Comparison of ENCODE assay signal across 24 cellular contexts in genomic region chr2:160486341-160486740, GRCh38. TPM values are rescaled to one million over a fixed set of nuclear protein-coding genes. Genes with fewer than 3 reads are reported as not detected.
DNase-seq lines count a peak whose midpoint lies in the region; ATAC-seq and TF ChIP-seq lines count a peak whose summit lies in the region.
"Had no signal": no experiment of that assay in that cellular context is flagged by ENCODE, and none has a peak within 500 bp of the region (broad histone marks: within the 10 kb centered on the region; RNA-seq: fewer than 3 reads in every experiment).

No MANE protein-coding gene starts in this region.

- intact Hi-C loops in breast epithelium (cut with DNase I; ENCODE audit: low total_unique reads) = no loop called here
- intact Hi-C loops in mammary epithelial cell (cut with micrococcal nuclease) = no loop called here

- no peaks in the 10 kb centered on the region for H4K20me1 ChIP-seq in mammary epithelial cell (ENCODE audit: insufficient read depth, low read length)

- DNase-seq in breast epithelium (ENCODE audit: low spot score in 2 of 2) = no peak
- no peak for DNase-seq in mammary epithelial cell
- no peak for DNase-seq in T-helper 17 cell
- no peak for DNase-seq in activated effector memory CD4-positive, alpha-beta T cell treated with Interleukin-2 at 50 U/mL for 16 hours
- no peak for DNase-seq in foreskin melanocyte
- DNase-seq: activated CD4-positive, alpha-beta T cell treated with anti-CD3 and anti-CD28 coated beads, Interleukin-2, amount 50 U/mL, for 48 hours; activated naive CD4-positive, alpha-beta T cell treated with Interleukin-2 at 50 U/mL for 16 hours; colonic mucosa; foreskin keratinocyte; GDM1; hippocampal formation; MV-4-11; NCI-H1930; right lobe of liver; testis; WERI-Rb-1 had no signal

- CTCF ChIA-PET in mammary epithelial cell (lab: Charles Lee; ENCODE audit: low non-redundant PET) = no interaction called here

- TF ChIP-seq CTCF in breast epithelium (IDR thresholded peaks at IDR 0.05) (no peak), mammary epithelial cell (conservative IDR thresholded peaks at IDR 0.05 in 1 of 2, IDR thresholded peaks at IDR 0.05 in 1 of 2; ENCODE audit: extremely low read depth in 1 of 2, insufficient read depth in 1 of 2, low read depth in 1 of 2, low read length in 2 of 2) (no peak), gastroesophageal sphincter (IDR thresholded peaks at IDR 0.05) (no peak)

- peaks cover 45% of the 10 kb centered on the region for H3K4me1 Mint-ChIP-seq in T-helper 17 cell

- BruUV-seq in mammary epithelial cell (replicated peaks; lab: Mats Ljungman, UMichigan) = no TSS peak

- H3K4me1 ChIP-seq in breast epithelium (peaks cover 0 to 5% of the 10 kb centered on the region in 2 donors), mammary epithelial cell (ENCODE audit: insufficient read depth, low read length) (peaks cover 5% of the 10 kb centered on the region), gastroesophageal sphincter (peaks cover 3 to 87% (median 6%) of the 10 kb centered on the region in 3 donors), subcutaneous abdominal adipose tissue (ENCODE audit: control insufficient read depth in 5 of 5, insufficient read depth in 5 of 5, low read length in 5 of 5) (peaks cover 0 to 34% (median 30%) of the 10 kb centered on the region in 5 donors)
- H3K4me1 ChIP-seq: colonic mucosa, testis had no signal

- no peaks in the 10 kb centered on the region for H3K27me3 Mint-ChIP-seq in T-helper 17 cell

- peak overlapping the region; percentile 96 for H3K27ac Mint-ChIP-seq in T-helper 17 cell
- H3K27ac Mint-ChIP-seq: CD14-positive monocyte had no signal

- peaks cover 88% of the 10 kb centered on the region for H3K79me2 ChIP-seq in mammary epithelial cell (ENCODE audit: insufficient read depth, low read length)

- H3K36me3 ChIP-seq in breast epithelium (no peaks in the 10 kb centered on the region), mammary epithelial cell (ENCODE audit: insufficient read depth, low read length) (no peaks in the 10 kb centered on the region), gastroesophageal sphincter (no peaks in the 10 kb centered on the region), subcutaneous abdominal adipose tissue (ENCODE audit: control insufficient read depth in 5 of 5, insufficient read depth in 5 of 5, low read length in 5 of 5) (no peaks in the 10 kb centered on the region)
- H3K36me3 ChIP-seq: colonic mucosa, right lobe of liver, WERI-Rb-1 had no signal

- H3K9me3 ChIP-seq in breast epithelium (no peaks in the 10 kb centered on the region), mammary epithelial cell (replicated peaks; ENCODE audit: insufficient read depth, low read length) (no peaks in the 10 kb centered on the region), T-helper 17 cell (ENCODE audit: control insufficient read depth, low read length, poor library complexity, severe bottlenecking) (no peaks in the 10 kb centered on the region), gastroesophageal sphincter (no peaks in the 10 kb centered on the region), subcutaneous abdominal adipose tissue (ENCODE audit: control insufficient read depth in 5 of 5, low read length in 5 of 5) (no peaks in the 10 kb centered on the region)
- H3K9me3 ChIP-seq: colonic mucosa, right lobe of liver, SJSA1, testis had no signal

- H3K27me3 ChIP-seq in breast epithelium (no peaks in the 10 kb centered on the region), mammary epithelial cell (ENCODE audit: insufficient read depth, low read length) (no peaks in the 10 kb centered on the region), gastroesophageal sphincter (no peaks in the 10 kb centered on the region), subcutaneous abdominal adipose tissue (ENCODE audit: control insufficient read depth in 5 of 5, insufficient read depth in 4 of 5, low read length in 5 of 5) (no peaks in the 10 kb centered on the region)
- H3K27me3 ChIP-seq: colonic mucosa, foreskin keratinocyte, right lobe of liver, SJSA1, testis had no signal

- no peak for TF ChIP-seq EP300 in gastroesophageal sphincter (IDR thresholded peaks at IDR 0.05)

- no peak overlapping the region for H2AFZ ChIP-seq in mammary epithelial cell (ENCODE audit: low read depth, low read length)

- ATAC-seq in T-helper 17 cell (no peak), gastroesophageal sphincter (peak; percentile 63), HG03565 (IDR thresholded peaks at IDR 0.05; ENCODE audit: unreplicated experiment) (no peak)
- ATAC-seq: foreskin keratinocyte, Panc1, right lobe of liver had no signal

- H3K4me2 ChIP-seq in mammary epithelial cell (ENCODE audit: insufficient read depth, low read depth, low read length) = no peak overlapping the region
- H3K4me2 ChIP-seq: KMS-11 had no signal

- no peaks in the 10 kb centered on the region for H3K36me3 Mint-ChIP-seq in T-helper 17 cell (ENCODE audit: low read depth)
- H3K36me3 Mint-ChIP-seq: CD14-positive monocyte had no signal

- TF ChIP-seq POLR2A in breast epithelium (IDR thresholded peaks at IDR 0.05) = no peak
- TF ChIP-seq POLR2A in gastroesophageal sphincter (IDR thresholded peaks at IDR 0.05) = no peak

- H3K4me3 ChIP-seq in breast epithelium (peak overlapping the region in 1 of 3 donors; percentile 4), mammary epithelial cell (replicated peaks in 1 of 3; ENCODE audit: insufficient read depth in 1 of 3, low read depth in 2 of 3, low read length in 3 of 3) (no peak overlapping the region), gastroesophageal sphincter (no peak overlapping the region), subcutaneous abdominal adipose tissue (ENCODE audit: low read depth in 1 of 5, low read length in 5 of 5) (no peak overlapping the region)
- H3K4me3 ChIP-seq: colonic mucosa, lung, right lobe of liver, SJSA1, testis had no signal

- in situ Hi-C loops in mammary epithelial cell (cut with MboI; ENCODE audit: low sequenced_read_pairs in 2 of 2) = no loop called here

- 100% methylated on average over 1 of the region's 1 CpG for WGBS in mammary epithelial cell (ENCODE audit: low coverage, missing lambda C conversion rate)
- WGBS in gastroesophageal sphincter (ENCODE audit: low coverage in 1 of 2), 2 donors = no CpG with 5 or more reads among the region's 1 CpG

- H3K27ac ChIP-seq in breast epithelium (peak overlapping the region; percentile 23 to 66), mammary epithelial cell (ENCODE audit: insufficient read depth, low read depth, low read length) (no peak overlapping the region), gastroesophageal sphincter (peak overlapping the region; percentile 34 to 70 (median 59)), subcutaneous abdominal adipose tissue (ENCODE audit: low read depth, low read length) (peak overlapping the region; percentile 19)
- H3K27ac ChIP-seq: colonic mucosa, foreskin keratinocyte, KMS-11, right lobe of liver, SJSA1, testis, WERI-Rb-1 had no signal

- dilution Hi-C loops in mammary epithelial cell (cut with HindIII; ENCODE audit: low sequenced_read_pairs) = no loop called here

- no peak overlapping the region for H3K4me3 Mint-ChIP-seq in T-helper 17 cell
- H3K4me3 Mint-ChIP-seq: CD14-positive monocyte had no signal

- H3K9ac ChIP-seq in mammary epithelial cell (ENCODE audit: insufficient read depth, low read length) = no peak overlapping the region
- H3K9ac ChIP-seq in subcutaneous abdominal adipose tissue (ENCODE audit: low read length in 5 of 5) = peak overlapping the region in 1 of 5 donors; percentile 43
- H3K9ac ChIP-seq: KMS-11 had no signal

RNA-seq across cellular contexts. Expression of gene RBMS1, which starts 7.3 kb away (rescaled TPM):
- total RNA-seq in breast epithelium (10 to 100 TPM; 81.3 to 96.2 (median 92.1) TPM), mammary epithelial cell (10 to 100 TPM; 54.8 to 61.3 TPM), T-helper 17 cell (100 to 1,000 TPM; 108 to 110 TPM), gastroesophageal sphincter (100 to 1,000 TPM in 1 of 4 donors, 10 to 100 TPM in 3; 86.0 to 110 (median 91.5) TPM)
- polyA plus RNA-seq in mammary epithelial cell = 60.1 TPM
- polyA minus RNA-seq in mammary epithelial cell = 22.9 TPM
